8 cellular contexts compared by ENCODE assay signal in the genomic region with DNA sequence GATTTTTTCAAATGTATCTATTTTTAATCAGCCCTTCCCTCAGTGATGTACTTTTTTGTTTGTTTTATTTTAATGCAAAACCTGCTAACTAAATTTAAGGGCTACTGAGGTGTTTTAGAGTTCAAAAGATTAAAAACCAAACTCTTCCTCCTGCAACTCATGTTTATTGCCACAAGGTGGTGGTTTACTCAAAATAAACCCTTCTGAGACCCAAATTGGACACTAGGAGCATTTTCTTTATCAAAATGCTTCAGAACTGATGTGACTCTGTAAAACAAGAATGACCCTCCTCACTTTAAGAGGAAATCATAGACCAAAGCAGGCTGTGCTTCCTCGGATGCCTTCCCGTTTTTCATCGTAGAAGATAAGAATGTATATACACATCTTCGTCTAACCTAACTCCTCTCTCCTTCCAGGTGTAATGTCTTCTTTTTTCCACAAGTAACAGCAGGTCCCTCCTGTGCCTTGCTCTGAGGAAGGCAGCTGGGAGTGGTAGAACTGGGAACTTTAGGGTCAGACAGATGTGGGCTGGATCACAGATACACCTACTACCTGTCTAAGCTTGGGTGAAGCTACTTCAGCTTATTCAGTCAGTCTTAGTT. TPM values are rescaled to one million over a fixed set of nuclear protein-coding genes. Genes with fewer than 3 reads are reported as not detected.
DNase-seq lines count a peak whose midpoint lies in the region; TF ChIP-seq lines count a peak whose summit lies in the region.

No MANE protein-coding gene starts in this region.

- no peaks in the 10 kb centered on the region for H3K9me3 ChIP-seq in suprapubic skin

- 47% methylated on average over 4 of the region's 4 CpGs for WGBS in suprapubic skin

- H3K27ac ChIP-seq in suprapubic skin: no peak overlapping the region

- TF ChIP-seq EP300 in suprapubic skin (IDR thresholded peaks at IDR 0.05): no peak

- no peak overlapping the region for H3K4me3 ChIP-seq in suprapubic skin

- DNase-seq in AG08396 (ENCODE audit: low spot score): peak; percentile 61
- peak; percentile 59 for DNase-seq in GM13976 (ENCODE audit: low spot score)
- peak; percentile 64 for DNase-seq in SK-MEL-5 (ENCODE audit: low read depth, low spot score)
- DNase-seq in foreskin melanocyte: peak; percentile 27
- no peak for DNase-seq in suprapubic skin (ENCODE audit: low spot score in 2 of 2)
- DNase-seq in middle frontal gyrus (ENCODE audit: extremely low spot score, low spot score): no peak
- DNase-seq in stimulated activated CD4-positive, alpha-beta T cell treated with anti-CD3 and anti-CD28 coated beads, Interleukin-2, amount 100 ng/mL, for 48 hours: no peak
- DNase-seq in head of caudate nucleus: no peak

- TF ChIP-seq POLR2A in suprapubic skin (IDR thresholded peaks at IDR 0.05): no peak

- no peaks in the 10 kb centered on the region for H3K36me3 ChIP-seq in suprapubic skin

- TF ChIP-seq CTCF in GM13976 (IDR thresholded peaks at IDR 0.05; ENCODE audit: borderline replicate concordance, control extremely low read depth, extremely low read depth, insufficient read depth, missing control alignments) (peak; percentile 25), suprapubic skin (IDR thresholded peaks at IDR 0.05) (peak; percentile 41 to 47)

- intact Hi-C loops in head of caudate nucleus (cut with DNase I): no loop called here

- H3K27me3 ChIP-seq in suprapubic skin: no peaks in the 10 kb centered on the region

- in situ Hi-C loops in GM13976 (cut with MboI; ENCODE audit: low sequenced_read_pairs, unreplicated experiment): no loop called here
- in situ Hi-C loops in SK-MEL-5 (cut with HindIII; ENCODE audit: low pct_unique_long_range_greater_than_20kb, low sequenced_read_pairs): no loop called here

- H3K4me1 ChIP-seq in suprapubic skin: peaks cover 12% of the 10 kb centered on the region

RNA-seq across cellular contexts. Expression of a gene that starts 2.9 kb away (rescaled TPM):
- not detected in 2 replicates for total RNA-seq in SK-MEL-5 (2014; rRNA removed; shearing (Covaris generic))
- 0.30 TPM in 1 of 2 replicates, not detected in the other for polyA plus RNA-seq in SK-MEL-5 (2015; cell fraction: cytosol; rRNA removed)
- not detected in 2 replicates for polyA plus RNA-seq in SK-MEL-5 (2015; cell fraction: nucleus; rRNA removed)
- total RNA-seq in suprapubic skin: under 1 TPM in 1 of 4 donors, not detected in 3; 0.38 TPM

RNA-seq across cellular contexts. Expression of a gene that starts 15.8 kb away (rescaled TPM):
- 6.5 and 10.9 TPM in 2 replicates for total RNA-seq in SK-MEL-5 (2014; rRNA removed; shearing (Covaris generic))
- 8.0 and 12.4 TPM in 2 replicates for polyA plus RNA-seq in SK-MEL-5 (2015; cell fraction: cytosol; rRNA removed)
- polyA plus RNA-seq in SK-MEL-5 (2015; cell fraction: nucleus; rRNA removed): 6.4 and 8.5 TPM in 2 replicates
- 10 to 100 TPM; 10.1 to 39.8 (median 20.1) TPM for total RNA-seq in suprapubic skin

Comparison
In these comparisons a context has a peak if more than half of its experiments do, and no peak if none do; other contexts are left out.
1. DNase-seq: peak in AG08396 (single experiment), GM13976 (single experiment), SK-MEL-5 (single experiment) and foreskin melanocyte (single experiment); none in suprapubic skin (0 of 2), middle frontal gyrus (single experiment), stimulated activated CD4-positive, alpha-beta T cell treated with anti-CD3 and anti-CD28 coated beads, Interleukin-2, amount 100 ng/mL, for 48 hours (0 of 2) and head of caudate nucleus (0 of 42).